Comparison of ENCODE assay signal across 8 cellular contexts in genomic region chr6:152309648-152310047, GRCh38.
DNase-seq lines count a peak whose midpoint lies in the region; ATAC-seq and TF ChIP-seq lines count a peak whose summit lies in the region.

No MANE protein-coding gene starts in this region.

- no peaks in the 10 kb centered on the region for H3K9me3 ChIP-seq in RWPE2 (ENCODE audit: severe bottlenecking)
- H3K9me3 ChIP-seq in uterus: no peaks in the 10 kb centered on the region
- H3K9me3 ChIP-seq in mesenchymal stem cell (ENCODE audit: control insufficient read depth, low read length): no peaks in the 10 kb centered on the region

- H3K27me3 ChIP-seq in RWPE2 (ENCODE audit: insufficient read depth, poor library complexity, severe bottlenecking) (no peaks in the 10 kb centered on the region), uterus (no peaks in the 10 kb centered on the region), mesenchymal stem cell (ENCODE audit: control insufficient read depth in 1 of 2, insufficient read depth in 1 of 2, low read length in 2 of 2) (no peaks in the 10 kb centered on the region)

- H3K27ac ChIP-seq in RWPE2 (ENCODE audit: poor library complexity, severe bottlenecking) (no peak overlapping the region), uterus (no peak overlapping the region), mesenchymal stem cell (ENCODE audit: low read length, poor library complexity, severe bottlenecking) (no peak overlapping the region)

- H3K4me1 ChIP-seq in RWPE2 (ENCODE audit: insufficient read depth, poor library complexity, severe bottlenecking): peaks cover 6% of the 10 kb centered on the region
- no peaks in the 10 kb centered on the region for H3K4me1 ChIP-seq in uterus
- H3K4me1 ChIP-seq in mesenchymal stem cell (ENCODE audit: control insufficient read depth, insufficient read depth, low read depth, low read length): peaks cover 3% of the 10 kb centered on the region

- H2BK12ac ChIP-seq in mesenchymal stem cell (ENCODE audit: low read length in 2 of 2): no peak overlapping the region

- H3K36me3 ChIP-seq in RWPE2 (ENCODE audit: low read depth) (no peaks in the 10 kb centered on the region), uterus (no peaks in the 10 kb centered on the region), mesenchymal stem cell (ENCODE audit: control insufficient read depth in 1 of 2, insufficient read depth in 2 of 2, low read depth in 1 of 2, low read length in 2 of 2) (peaks cover 3 to 64% of the 10 kb centered on the region in 2 experiments)

- TF ChIP-seq CTCF in RWPE2 (IDR thresholded peaks at IDR 0.05; ENCODE audit: poor library complexity, severe bottlenecking) (no peak), uterus (IDR thresholded peaks at IDR 0.05) (no peak)

- H3K23ac ChIP-seq in mesenchymal stem cell (ENCODE audit: low read length in 2 of 2): no peak overlapping the region

- no peak overlapping the region for H4K91ac ChIP-seq in mesenchymal stem cell (ENCODE audit: low read length)

- H3K4me2 ChIP-seq in mesenchymal stem cell (ENCODE audit: low read length, poor library complexity, severe bottlenecking): no peak overlapping the region

- H3K4me3 ChIP-seq in RWPE2 (ENCODE audit: severe bottlenecking) (no peak overlapping the region), uterus (no peak overlapping the region), mesenchymal stem cell (ENCODE audit: insufficient read depth in 1 of 2, low read depth in 1 of 2, low read length in 2 of 2) (no peak overlapping the region)

- ATAC-seq in GM18909 (IDR thresholded peaks at IDR 0.05; ENCODE audit: poor library complexity, unreplicated experiment): peak; percentile 73
- ATAC-seq in RWPE2 (ENCODE audit: low read depth): peak; percentile 38; the same call in 1 of the 3 replicates

- H2AFZ ChIP-seq in mesenchymal stem cell (ENCODE audit: low read depth, low read length): no peak overlapping the region

- intact Hi-C loops in uterus (cut with DNase I; ENCODE audit: low total_unique reads): no loop called here

- peaks cover 2% of the 10 kb centered on the region for H3K79me1 ChIP-seq in mesenchymal stem cell (replicated peaks; ENCODE audit: low read length, poor library complexity, severe bottlenecking)

- WGBS in mesenchymal stem cell: 92% methylated on average over 6 of the region's 6 CpGs

- DNase-seq in RWPE2 (ENCODE audit: low spot score) (no peak), amniotic stem cell (lab: John Stamatoyannopoulos, UW) (no peak), uterus (no peak), mesenchymal stem cell (no peak), NCI-H2171 treated with DMSO at 0.1 percent for 48 hours (lab: John Stamatoyannopoulos, UW) (no peak)
- peak; percentile 50 for DNase-seq in activated gamma-delta T cell treated with anti-CD3 and anti-CD28 coated beads, Interleukin-2, amount 50 U/mL, for 16 hours (ENCODE audit: low read depth)
- DNase-seq in stimulated activated CD4-positive, alpha-beta T cell treated with anti-CD3 and anti-CD28 coated beads, Interleukin-4, amount 100 ng/mL, for 24 hours: peak; percentile 71

- no peak overlapping the region for H2AK5ac ChIP-seq in mesenchymal stem cell (ENCODE audit: low read length, severe bottlenecking)

- no peak overlapping the region for H3K18ac ChIP-seq in mesenchymal stem cell (ENCODE audit: low read depth in 1 of 2, low read length in 2 of 2)

- H3K9ac ChIP-seq in mesenchymal stem cell (ENCODE audit: low read length): no peak overlapping the region

- no peak overlapping the region for H3K14ac ChIP-seq in mesenchymal stem cell (ENCODE audit: low read length in 2 of 2)

- no peak overlapping the region for H3K4ac ChIP-seq in mesenchymal stem cell (ENCODE audit: low read depth in 1 of 2, low read length in 2 of 2)

- no peak for TF ChIP-seq POLR2A in uterus (IDR thresholded peaks at IDR 0.05)

- H2BK5ac ChIP-seq in mesenchymal stem cell (ENCODE audit: low read depth, low read length, poor library complexity, severe bottlenecking): no peak overlapping the region

- no peak overlapping the region for H2BK120ac ChIP-seq in mesenchymal stem cell (ENCODE audit: low read depth, low read length)

- H2BK15ac ChIP-seq in mesenchymal stem cell (ENCODE audit: low read depth, poor library complexity, severe bottlenecking): no peak overlapping the region

- H4K8ac ChIP-seq in mesenchymal stem cell (ENCODE audit: low read length): no peak overlapping the region

Comparison
In these comparisons a context has a peak if more than half of its experiments do, and no peak if none do; other contexts are left out.
1. DNase-seq: peak in activated gamma-delta T cell treated with anti-CD3 and anti-CD28 coated beads, Interleukin-2, amount 50 U/mL, for 16 hours (single experiment) and stimulated activated CD4-positive, alpha-beta T cell treated with anti-CD3 and anti-CD28 coated beads, Interleukin-4, amount 100 ng/mL, for 24 hours (single experiment); none in RWPE2 (single experiment), amniotic stem cell (single experiment), uterus (0 of 2), mesenchymal stem cell (single experiment) and NCI-H2171 treated with DMSO at 0.1 percent for 48 hours (single experiment).